In genomic region chr9:93654351-93654961, GRCh38 we compare ENCODE assay signal across 20 cellular contexts.
DNase-seq lines count a peak whose midpoint lies in the region; ATAC-seq and TF ChIP-seq lines count a peak whose summit lies in the region.
"Had no signal": no experiment of that assay in that cellular context is flagged by ENCODE, and none has a peak within 500 bp of the region (broad histone marks: within the 10 kb centered on the region; RNA-seq: fewer than 3 reads in every experiment).

No MANE protein-coding gene starts in this region.

- no peak overlapping the region for H3K27ac ChIP-seq in RWPE2 (ENCODE audit: poor library complexity, severe bottlenecking)
- H3K27ac ChIP-seq in left ventricle myocardium inferior (replicated peaks): no peak overlapping the region
- H3K27ac ChIP-seq: colonic mucosa, gastrocnemius medialis, testis had no signal

- H3K27me3 ChIP-seq in BE2C (no peaks in the 10 kb centered on the region), RWPE2 (ENCODE audit: insufficient read depth, poor library complexity, severe bottlenecking) (no peaks in the 10 kb centered on the region), left ventricle myocardium inferior (ENCODE audit: low read depth) (no peaks in the 10 kb centered on the region)
- H3K27me3 ChIP-seq: colonic mucosa, gastrocnemius medialis, testis had no signal

- no peak for ATAC-seq in RWPE2 (ENCODE audit: low read depth)
- no peak for ATAC-seq in GM21360 (IDR thresholded peaks at IDR 0.05; ENCODE audit: unreplicated experiment)
- ATAC-seq in HG02981 (IDR thresholded peaks at IDR 0.05; ENCODE audit: unreplicated experiment): no peak
- ATAC-seq: gastrocnemius medialis, T-helper 17 cell had no signal

- intact Hi-C loops in left ventricle myocardium inferior (cut with micrococcal nuclease) (no loop called here), posterior cingulate gyrus (cut with DNase I) (no loop called here)

- peaks cover 11% of the 10 kb centered on the region for H3K36me3 ChIP-seq in BE2C
- H3K36me3 ChIP-seq in RWPE2 (ENCODE audit: low read depth): peaks cover 16% of the 10 kb centered on the region
- peaks cover 94% of the 10 kb centered on the region for H3K36me3 ChIP-seq in left ventricle myocardium inferior

- no peak for TF ChIP-seq CTCF in BE2C (IDR thresholded peaks at IDR 0.05; ENCODE audit: low read depth, low read length)
- no peak for TF ChIP-seq CTCF in RWPE2 (IDR thresholded peaks at IDR 0.05; ENCODE audit: poor library complexity, severe bottlenecking)
- TF ChIP-seq CTCF in left ventricle myocardium inferior (IDR thresholded peaks at IDR 0.05; ENCODE audit: borderline replicate concordance): no peak

- no peak overlapping the region for H3K4me3 ChIP-seq in BE2C (ENCODE audit: low read depth, low read length)
- no peak overlapping the region for H3K4me3 ChIP-seq in RWPE2 (ENCODE audit: severe bottlenecking)
- no peak overlapping the region for H3K4me3 ChIP-seq in left ventricle myocardium inferior
- H3K4me3 ChIP-seq: colonic mucosa, gastrocnemius medialis, testis had no signal

- H3K9me3 ChIP-seq in BE2C: no peaks in the 10 kb centered on the region
- no peaks in the 10 kb centered on the region for H3K9me3 ChIP-seq in RWPE2 (ENCODE audit: severe bottlenecking)
- no peaks in the 10 kb centered on the region for H3K9me3 ChIP-seq in left ventricle myocardium inferior (replicated peaks)
- H3K9me3 ChIP-seq: colonic mucosa, gastrocnemius medialis, SK-N-SH, testis had no signal

- H3K4me1 ChIP-seq in BE2C (no peaks in the 10 kb centered on the region), RWPE2 (ENCODE audit: insufficient read depth, poor library complexity, severe bottlenecking) (no peaks in the 10 kb centered on the region), left ventricle myocardium inferior (peaks cover 7% of the 10 kb centered on the region)
- H3K4me1 ChIP-seq: colonic mucosa, gastrocnemius medialis, testis had no signal

- DNase-seq in BE2C: peak; percentile 3
- peak; percentile 35 for DNase-seq in RWPE2 (ENCODE audit: low spot score)
- peak; percentile 8 for DNase-seq in left ventricle myocardium inferior
- DNase-seq in posterior cingulate gyrus: peak in 7 of 10 donors; percentile 5 to 67 (median 20)
- no peak for DNase-seq in NCI-H1105 treated with DMSO at 0.1 percent for 48 hours (lab: John Stamatoyannopoulos, UW)
- DNase-seq: activated CD4-positive, alpha-beta T cell treated with anti-CD3 and anti-CD28 coated beads for 48 hours; colonic mucosa; EL; H9; NCI-H1048; NCI-H187 treated with DMSO at 0.1 percent for 48 hours; NCI-H526 treated with DMSO at 0.1 percent for 48 hours; SK-N-SH; stimulated activated CD4-positive, alpha-beta T cell treated with anti-CD3 and anti-CD28 coated beads, Interleukin-4, amount 100 ng/mL, for 1 hour; stimulated activated naive CD4-positive, alpha-beta T cell; T-helper 17 cell; testis had no signal
